In genomic region chr1:22584001-22584557, GRCh38 we compare ENCODE assay signal across 1 cellular context.
TF ChIP-seq lines count a peak whose summit lies in the region.

No MANE protein-coding gene starts in this region.

TF ChIP-seq in K562, 482 proteins besides CTCF, POLR2A, EP300 and RAD21:
- no peak for TF ChIP-seq ZNF174 (CRISPR knock-in tag; IDR thresholded peaks at IDR 0.05)
- TF ChIP-seq YBX1 (IDR thresholded peaks at IDR 0.05) = no peak
- peak; percentile 64; the same call in 1 of the 2 replicates for TF ChIP-seq CEBPB (tag; IDR thresholded peaks at IDR 0.05)
- TF ChIP-seq ARID2 (IDR thresholded peaks at IDR 0.05) = no peak
- TF ChIP-seq HMG20B (CRISPR knock-in tag; IDR thresholded peaks at IDR 0.05) = no peak
- peak; percentile 28; the same call in 1 of the 2 replicates for TF ChIP-seq CEBPG (CRISPR knock-in tag; IDR thresholded peaks at IDR 0.05)
- peak in 1 of 2 experiments; percentile 66; a peak in 2 of 4 replicates for TF ChIP-seq CEBPG (tag; conservative IDR thresholded peaks at IDR 0.05 in 1 of 2, IDR thresholded peaks at IDR 0.05 in 1 of 2)
- no peak for TF ChIP-seq CBFA2T3 (IDR thresholded peaks at IDR 0.05)
- TF ChIP-seq NEUROD1 (IDR thresholded peaks at IDR 0.05; ENCODE audit: borderline replicate concordance, low read depth, low read length, partially characterized antibody) = no peak
